ENCODE assay signal across 8 cellular contexts in genomic region chr3:150407818-150408231, GRCh38. TPM values are rescaled to one million over a fixed set of nuclear protein-coding genes. Genes with fewer than 3 reads are reported as not detected.
DNase-seq lines count a peak whose midpoint lies in the region; ATAC-seq and TF ChIP-seq lines count a peak whose summit lies in the region.

No MANE protein-coding gene starts in this region.

- H3K27ac ChIP-seq in SU-DHL-6 (ENCODE audit: low read depth, low read length) = peak overlapping the region; percentile 98
- H3K27ac ChIP-seq in colonic mucosa = peak overlapping the region; percentile 100
- H3K27ac ChIP-seq in mucosa of rectum (ENCODE audit: low read depth in 2 of 2, low read length in 2 of 2) = peak overlapping the region; percentile 99

- TF ChIP-seq CTCF in SU-DHL-6 (IDR thresholded peaks at IDR 0.05; ENCODE audit: insufficient read depth, low read length, poor library complexity, severe bottlenecking) (no peak), colonic mucosa (IDR thresholded peaks at IDR 0.05) (no peak), type B pancreatic cell (conservative IDR thresholded peaks at IDR 0.05) (no peak)

- intact Hi-C loops in Right ventricle myocardium superior (cut with DNase I) (loop anchor here (2.0 kb wide), 1 partner anchor 35 kb away; no protein-coding TSS in a partner anchor), left ventricle myocardium superior (cut with micrococcal nuclease) (no loop called here), colonic mucosa (cut with DNase I) (loop anchor here (5.0 kb wide), 1 partner anchor 171 kb away; no protein-coding TSS in a partner anchor)

- H3K79me2 ChIP-seq in SU-DHL-6 (ENCODE audit: insufficient read depth, low read length) = peaks cover 38% of the 10 kb centered on the region

- no peaks in the 10 kb centered on the region for H3K27me3 Mint-ChIP-seq in type B pancreatic cell

- H3K4me1 Mint-ChIP-seq in type B pancreatic cell (ENCODE audit: unreplicated experiment) = peaks cover 18% of the 10 kb centered on the region

- H3K4me3 ChIP-seq in SU-DHL-6 (ENCODE audit: insufficient read depth, low read length, poor library complexity, severe bottlenecking) (peak overlapping the region; percentile 65), colonic mucosa (peak overlapping the region; percentile 97), mucosa of rectum (ENCODE audit: low read length in 2 of 2) (peak overlapping the region; percentile 98 to 99)

- peaks cover 18% of the 10 kb centered on the region for H3F3A ChIP-seq in SU-DHL-6 (ENCODE audit: insufficient read depth)

- H3K27me3 ChIP-seq in SU-DHL-6 (ENCODE audit: low read length) (no peaks in the 10 kb centered on the region), colonic mucosa (no peaks in the 10 kb centered on the region), mucosa of rectum (ENCODE audit: control insufficient read depth in 2 of 2, insufficient read depth in 2 of 2, low read length in 2 of 2) (no peaks in the 10 kb centered on the region)

- H3K4me2 ChIP-seq in SU-DHL-6 (ENCODE audit: low read depth, low read length, poor library complexity, severe bottlenecking) = peak overlapping the region; percentile 99

- H3K9me2 ChIP-seq in SU-DHL-6 (replicated peaks; ENCODE audit: insufficient read depth, low read length) = no peaks in the 10 kb centered on the region

- peaks cover 18% of the 10 kb centered on the region for H4K20me1 ChIP-seq in SU-DHL-6 (ENCODE audit: low read depth, low read length)

- H3K36me3 Mint-ChIP-seq in type B pancreatic cell = peaks cover 18% of the 10 kb centered on the region

- no peaks in the 10 kb centered on the region for H3K9me3 Mint-ChIP-seq in type B pancreatic cell

- H3K4me1 ChIP-seq in colonic mucosa (no peaks in the 10 kb centered on the region), mucosa of rectum (ENCODE audit: control insufficient read depth in 2 of 2, insufficient read depth in 2 of 2, low read length in 2 of 2) (peaks cover 0 to 16% of the 10 kb centered on the region in 2 donors)

- DNase-seq in Right ventricle myocardium superior = peak; percentile 98
- DNase-seq in left ventricle myocardium superior = no peak
- peak; percentile 98 for DNase-seq in colonic mucosa
- DNase-seq in type B pancreatic cell (ENCODE audit: extremely low spot score, unreplicated experiment) = no peak
- DNase-seq in DMS79 treated with DMSO at 0.1 percent for 48 hours (lab: John Stamatoyannopoulos, UW) = no peak

- H3K36me3 ChIP-seq in SU-DHL-6 (ENCODE audit: low read length) = 0 out of 2 replicates have a peak, but pooled peaks cover 2% of the 10 kb centered on the region
- no peaks in the 10 kb centered on the region for H3K36me3 ChIP-seq in colonic mucosa
- H3K36me3 ChIP-seq in mucosa of rectum (ENCODE audit: control insufficient read depth in 2 of 2, insufficient read depth in 2 of 2, low read length in 2 of 2) = no peaks in the 10 kb centered on the region

- peak overlapping the region; percentile 99 for H3K27ac Mint-ChIP-seq in type B pancreatic cell

- H3K9ac ChIP-seq in SU-DHL-6 (ENCODE audit: low read length) = peak overlapping the region; percentile 94
- H3K9ac ChIP-seq in colonic mucosa (ENCODE audit: low read depth in 2 of 2, low read length in 2 of 2) = peak overlapping the region; percentile 1 to 100
- peak overlapping the region; percentile 95 to 100 for H3K9ac ChIP-seq in mucosa of rectum (ENCODE audit: low read depth in 1 of 2, low read length in 2 of 2)

- H3K4me3 Mint-ChIP-seq in type B pancreatic cell = peak overlapping the region; percentile 98

- peak overlapping the region; percentile 94 for H2AFZ ChIP-seq in SU-DHL-6 (ENCODE audit: low read depth, low read length, severe bottlenecking)

- no peak for ATAC-seq in Right ventricle myocardium superior (ENCODE audit: poor library complexity)
- no peak for ATAC-seq in left ventricle myocardium superior
- peak; percentile 1 for ATAC-seq in HG03280 (IDR thresholded peaks at IDR 0.05; ENCODE audit: unreplicated experiment)

- H3K9me3 ChIP-seq in SU-DHL-6 (ENCODE audit: insufficient read depth, low read length) (no peaks in the 10 kb centered on the region), colonic mucosa (no peaks in the 10 kb centered on the region), mucosa of rectum (ENCODE audit: control insufficient read depth in 2 of 2, low read length in 2 of 2) (no peaks in the 10 kb centered on the region)

RNA-seq across cellular contexts. Expression of gene TSC22D2, which starts 0.3 kb away (rescaled TPM):
- total RNA-seq in Right ventricle myocardium superior (15.9 TPM), left ventricle myocardium superior (22.7 TPM), colonic mucosa (10 to 100 TPM; 16.7 to 31.7 TPM), type B pancreatic cell (ENCODE audit: low replicate concordance) (64.4 and 106 TPM in 2 replicates)

Comparison
In these comparisons a context has a peak if more than half of its experiments do, and no peak if none do; other contexts are left out.
1. DNase-seq: peak in Right ventricle myocardium superior (single experiment) and colonic mucosa (single experiment); none in left ventricle myocardium superior (single experiment), type B pancreatic cell (single experiment) and DMS79 treated with DMSO at 0.1 percent for 48 hours (single experiment).
2. Peak in every context shown above with its lines, with median percentiles within 50 percentile points of each other: H3K27ac ChIP-seq, H3K4me3 ChIP-seq and H3K9ac ChIP-seq.